In genomic region chr4:55017406-55017805, GRCh38 we compare ENCODE assay signal across 25 cellular contexts.
"Had no signal": no experiment of that assay in that cellular context is flagged by ENCODE, and none has a peak within 500 bp of the region (broad histone marks: within the 10 kb centered on the region; RNA-seq: fewer than 3 reads in every experiment).

No MANE protein-coding gene starts in this region.

- H3K27ac Mint-ChIP-seq: activated CD4-positive, alpha-beta T cell treated with anti-CD3 and anti-CD28 coated beads for 36 hours; activated naive CD8-positive, alpha-beta T cell; memory B cell; natural killer cell; neural progenitor cell; stimulated activated naive B cell treated with anti-CD40 and anti-IgM and Interleukin-4, amounts not matched to agents 10 μg/mL and 1 μg/mL and 100 μg/mL, for 72 hours had no signal

- H3K4me1 Mint-ChIP-seq: activated CD4-positive, alpha-beta T cell treated with anti-CD3 and anti-CD28 coated beads for 36 hours; memory B cell; stimulated activated naive B cell treated with anti-CD40 and anti-IgM and Interleukin-4, amounts not matched to agents 10 μg/mL and 1 μg/mL and 100 μg/mL, for 72 hours had no signal

- H3K4me3 Mint-ChIP-seq: activated CD4-positive, alpha-beta T cell treated with anti-CD3 and anti-CD28 coated beads for 36 hours; activated naive CD8-positive, alpha-beta T cell; memory B cell; natural killer cell; neural progenitor cell; stimulated activated naive B cell treated with anti-CD40 and anti-IgM and Interleukin-4, amounts not matched to agents 10 μg/mL and 1 μg/mL and 100 μg/mL, for 72 hours had no signal

- H3K27ac ChIP-seq: cardiac muscle cell, colonic mucosa, gastroesophageal sphincter, neural progenitor cell, right atrium auricular region, stomach, tibial artery had no signal

- H3K36me3 Mint-ChIP-seq: memory B cell; neural progenitor cell; stimulated activated naive B cell treated with anti-CD40 and anti-IgM and Interleukin-4, amounts not matched to agents 10 μg/mL and 1 μg/mL and 100 μg/mL, for 72 hours had no signal

- DNase-seq: activated CD4-positive, alpha-beta T cell treated with anti-CD3 and anti-CD28 coated beads for 36 hours; activated CD4-positive, alpha-beta T cell treated with anti-CD3 and anti-CD28 coated beads, Interleukin-2, amount 50 U/mL, for 48 hours; activated CD4-positive, CD25-positive, alpha-beta regulatory T cell; activated CD8-positive, alpha-beta memory T cell treated with anti-CD3 and anti-CD28 coated beads for 24 hours; activated effector memory CD4-positive, alpha-beta T cell treated with Interleukin-2 at 50 U/mL for 16 hours; activated naive CD4-positive, alpha-beta T cell treated with Interleukin-2 at 50 U/mL for 16 hours; anterior cingulate cortex; cerebellar nuclear complex; colonic mucosa; effector CD8-positive, alpha-beta T cell; erythroblast; hippocampal formation; natural killer cell; stimulated activated CD4-positive, alpha-beta T cell treated with anti-CD3 and anti-CD28 coated beads, Interleukin-15, amount 100 ng/mL, for 24 hours; stimulated activated CD4-positive, alpha-beta T cell treated with anti-CD3 and anti-CD28 coated beads, Interleukin-2, amount 100 ng/mL, for 24 hours; stimulated activated naive B cell treated with anti-CD40 and anti-IgM and Interleukin-4, amounts not matched to agents 10 μg/mL and 1 μg/mL and 100 μg/mL, for 72 hours; stomach; T-helper 1 cell; tibial artery had no signal
